In genomic region chr7:145893925-145894535, GRCh38 we compare ENCODE assay signal across 25 cellular contexts.
"Had no signal": no experiment of that assay in that cellular context is flagged by ENCODE, and none has a peak within 500 bp of the region (broad histone marks: within the 10 kb centered on the region; RNA-seq: fewer than 3 reads in every experiment).

No MANE protein-coding gene starts in this region.

- H3K4me3 ChIP-seq: left ventricle myocardium inferior, lung, mucosa of descending colon, ovary, right atrium auricular region, right lobe of liver, skin epidermis, stomach, testis, thyroid gland, transverse colon, upper lobe of left lung, vagina had no signal

- H3K27me3 ChIP-seq: ovary, right atrium auricular region, right lobe of liver, stomach, testis, thyroid gland, transverse colon, upper lobe of left lung, vagina had no signal

- H3K36me3 ChIP-seq: left ventricle myocardium inferior, ovary, right atrium auricular region, right lobe of liver, stomach, thyroid gland, transverse colon, upper lobe of left lung, vagina had no signal

- ATAC-seq: left colon; mucosa of descending colon; naive thymus-derived CD4-positive, alpha-beta T cell; natural killer cell treated with Interleukin-12 subunit alpha and Interleukin-12 subunit beta and Interleukin-15 and Interleukin-18, amount 100 ng/mL, for 72 hours; right lobe of liver; stimulated activated naive B cell treated with anti-CD40 and anti-IgM and Interleukin-4, amounts not matched to agents 10 μg/mL and 1 μg/mL and 100 μg/mL, for 72 hours; stimulated activated naive CD8-positive, alpha-beta T cell treated with anti-CD3 and anti-CD28 coated beads, Interleukin-15, Interleukin-2, amounts not matched to agents 100 U/mL and 50 U/mL, for 24 hours had no signal

- H3K27ac ChIP-seq: left ventricle myocardium inferior, ovary, right atrium auricular region, right lobe of liver, skin epidermis, stomach, testis, thyroid gland, transverse colon, upper lobe of left lung, vagina had no signal

- DNase-seq: hippocampal formation; kidney; left colon; left ventricle myocardium inferior; midbrain; mucosa of descending colon; naive thymus-derived CD4-positive, alpha-beta T cell; ovary; right lobe of liver; stimulated activated CD4-positive, alpha-beta T cell treated with anti-CD3 and anti-CD28 coated beads, Interleukin-12 subunit alpha, Interleukin-12 subunit beta, amount 100 ng/mL, for 4 hours; stimulated activated CD4-positive, alpha-beta T cell treated with anti-CD3 and anti-CD28 coated beads, Interleukin-15, amount 100 ng/mL, for 24 hours; stimulated activated CD4-positive, alpha-beta T cell treated with anti-CD3 and anti-CD28 coated beads, Interleukin-2, amount 100 ng/mL, for 24 hours; stimulated activated CD4-positive, alpha-beta T cell treated with anti-CD3 and anti-CD28 coated beads, Interleukin-4, amount 100 ng/mL, for 1 hour; stimulated activated naive B cell treated with anti-CD40 and anti-IgM and Interleukin-4, amounts not matched to agents 10 μg/mL and 1 μg/mL and 100 μg/mL, for 72 hours; stimulated activated naive CD8-positive, alpha-beta T cell treated with anti-CD3 and anti-CD28 coated beads, Interleukin-15, Interleukin-2, amounts not matched to agents 100 U/mL and 50 U/mL, for 24 hours; stomach; testis; thyroid gland; transverse colon; upper lobe of left lung had no signal
